ENCODE assay signal across 8 cellular contexts in genomic region chr1:34013958-34014737, GRCh38.
A peak's percentile ranks its signal among the peaks of the same experiment; 100 is the strongest.
DNase-seq lines count a peak whose midpoint lies in the region; ATAC-seq and TF ChIP-seq lines count a peak whose summit lies in the region.

No MANE protein-coding gene starts in this region.

- DNase-seq in COLO829 (ENCODE audit: low spot score) (peak; percentile 3), HFFc6 (peak; percentile 5), ascending aorta (ENCODE audit: low spot score in 2 of 2) (no peak), lung (ENCODE audit: low spot score) (peak; percentile 34), NCI-H2107 treated with DMSO at 0.1 percent for 48 hours (lab: John Stamatoyannopoulos, UW; ENCODE audit: unreplicated experiment) (no peak)
- no peak for DNase-seq in NK-92 treated with Interleukin-12 subunit alpha and Interleukin-12 subunit beta, amount 100 ng/mL, for 24 hours (lab: John Stamatoyannopoulos, UW)
- no peak for DNase-seq in activated effector memory CD4-positive, alpha-beta T cell treated with anti-CD3 and anti-CD28 coated beads, Interleukin-2, amount 50 U/mL, for 16 hours

- H3K27ac Mint-ChIP-seq in HFFc6, result no peak overlapping the region

- H3K27ac ChIP-seq in ascending aorta, result no peak overlapping the region
- H3K27ac ChIP-seq in lung (ENCODE audit: low read depth in 1 of 2, low read length in 1 of 2), result no peak overlapping the region

- no peaks in the 10 kb centered on the region; the same call in 1 of the 2 replicates for H3K36me3 Mint-ChIP-seq in HFFc6 (ENCODE audit: low read depth)

- peaks cover 9% of the 10 kb centered on the region for H3K9me3 Mint-ChIP-seq in HFFc6

- H3K27me3 Mint-ChIP-seq in HFFc6 (ENCODE audit: insufficient read depth), result no peaks in the 10 kb centered on the region; the same call in 1 of the 2 replicates

- ATAC-seq in lung (ENCODE audit: insufficient read depth, low FRiP score), result peak; percentile 30
- ATAC-seq in GM21576 (IDR thresholded peaks at IDR 0.05; ENCODE audit: unreplicated experiment), result no peak

- TF ChIP-seq CTCF in HFFc6 (IDR thresholded peaks at IDR 0.05) (peak; percentile 74; the same call in 1 of the 2 replicates), ascending aorta (IDR thresholded peaks at IDR 0.05) (peak; percentile 35 to 70 (median 48)), lung (IDR thresholded peaks at IDR 0.05; ENCODE audit: control extremely low read depth, extremely low read depth) (no peak)

- no peaks in the 10 kb centered on the region for H3K4me1 Mint-ChIP-seq in HFFc6 (ENCODE audit: low read depth)

- H3K36me3 ChIP-seq in ascending aorta, result no peaks in the 10 kb centered on the region
- no peaks in the 10 kb centered on the region for H3K36me3 ChIP-seq in lung (ENCODE audit: control insufficient read depth in 2 of 2, insufficient read depth in 2 of 2, low read length in 2 of 2)

- H3K27me3 ChIP-seq in ascending aorta, result no peaks in the 10 kb centered on the region
- no peaks in the 10 kb centered on the region for H3K27me3 ChIP-seq in lung (ENCODE audit: control insufficient read depth, insufficient read depth)

- H3K4me3 ChIP-seq in ascending aorta (no peak overlapping the region), lung (no peak overlapping the region)

- intact Hi-C loops in ascending aorta (cut with DNase I), result no loop called here

- no peaks in the 10 kb centered on the region for H3K9me3 ChIP-seq in ascending aorta
- no peaks in the 10 kb centered on the region for H3K9me3 ChIP-seq in lung (ENCODE audit: control insufficient read depth in 2 of 2, insufficient read depth in 1 of 2, low read length in 1 of 2)

- H3K4me3 Mint-ChIP-seq in HFFc6, result no peak overlapping the region

- WGBS in lung, 2 donors, result 44 to 48% methylated on average over 11 of the region's 11 CpGs

- H3K4me1 ChIP-seq in ascending aorta (no peaks in the 10 kb centered on the region), lung (ENCODE audit: control insufficient read depth in 2 of 2, insufficient read depth in 2 of 2, low read length in 2 of 2) (no peaks in the 10 kb centered on the region)

Comparison
In these comparisons a context has a peak if more than half of its experiments do, and no peak if none do; other contexts are left out.
1. DNase-seq: peak in COLO829 (single experiment), HFFc6 (single experiment) and lung (single experiment); none in ascending aorta (0 of 2), NCI-H2107 treated with DMSO at 0.1 percent for 48 hours (single experiment), NK-92 treated with Interleukin-12 subunit alpha and Interleukin-12 subunit beta, amount 100 ng/mL, for 24 hours (single experiment) and activated effector memory CD4-positive, alpha-beta T cell treated with anti-CD3 and anti-CD28 coated beads, Interleukin-2, amount 50 U/mL, for 16 hours (single experiment).